ENCODE assay signal across 8 cellular contexts in genomic region chr16:57039148-57039812, GRCh38. TPM values are rescaled to one million over a fixed set of nuclear protein-coding genes. Genes with fewer than 3 reads are reported as not detected.
A peak's percentile ranks its signal among the peaks of the same experiment; 100 is the strongest.
DNase-seq lines count a peak whose midpoint lies in the region; ATAC-seq and TF ChIP-seq lines count a peak whose summit lies in the region.

No MANE protein-coding gene starts in this region.

- peak; percentile 10 for ATAC-seq in CD8-positive, alpha-beta T cell
- ATAC-seq in HG02588 (IDR thresholded peaks at IDR 0.05; ENCODE audit: unreplicated experiment), result no peak

- no peaks in the 10 kb centered on the region for H3K27me3 Mint-ChIP-seq in CD8-positive, alpha-beta T cell (ENCODE audit: low read depth)
- no peaks in the 10 kb centered on the region for H3K27me3 Mint-ChIP-seq in activated CD4-positive, alpha-beta memory T cell treated with anti-CD3 and anti-CD28 coated beads for 36 hours
- H3K27me3 Mint-ChIP-seq in mesothelial cell of epicardium (ENCODE audit: low read depth), result peaks cover 14% of the 10 kb centered on the region

- peaks cover 97% of the 10 kb centered on the region for H3K4me1 ChIP-seq in CD8-positive, alpha-beta T cell (ENCODE audit: insufficient read depth, low read length)
- peaks cover 25% of the 10 kb centered on the region for H3K4me1 ChIP-seq in GM23248 (ENCODE audit: insufficient read depth)

- no peaks in the 10 kb centered on the region for H3K79me2 ChIP-seq in GM23248 (ENCODE audit: insufficient read depth)

- in situ Hi-C loops in GM23248 (cut with MboI), result loop anchor here (10.0 kb wide), 1 partner anchor 174 kb away; the partner anchor contains the start of gene SLC12A3

- peaks cover 13% of the 10 kb centered on the region for H3F3A ChIP-seq in GM23248 (ENCODE audit: insufficient read depth)

- WGBS in GM23248 (ENCODE audit: low coverage in 1 of 2, low lambda C conversion rate in 2 of 2, missing lambda C conversion rate in 2 of 2), 2 experiments, result 79 to 86% methylated on average over 5 of the region's 5 CpGs

- H3K9ac ChIP-seq in GM23248, result 0 out of 2 replicates have a peak overlapping the region, but pooled peaks have one; percentile 12

- intact Hi-C loops in CD8-positive, alpha-beta T cell (cut with DNase I, micrococcal nuclease), result loop anchor here in 1 of 2 experiments (1.0 kb wide), 1 partner anchor 11 kb away; no protein-coding TSS in a partner anchor
- intact Hi-C loops in activated CD4-positive, alpha-beta memory T cell treated with anti-CD3 and anti-CD28 coated beads for 36 hours (cut with micrococcal nuclease), result loop anchor here (1.0 kb wide), 1 partner anchor 10 kb away; no protein-coding TSS in a partner anchor

- H3K36me3 Mint-ChIP-seq in CD8-positive, alpha-beta T cell, result peaks cover 88% of the 10 kb centered on the region
- H3K36me3 Mint-ChIP-seq in activated CD4-positive, alpha-beta memory T cell treated with anti-CD3 and anti-CD28 coated beads for 36 hours, result peaks cover 71% of the 10 kb centered on the region
- H3K36me3 Mint-ChIP-seq in mesothelial cell of epicardium, result no peaks in the 10 kb centered on the region

- H3K4me3 Mint-ChIP-seq in CD8-positive, alpha-beta T cell, result peak overlapping the region; percentile 71
- peak overlapping the region; percentile 27 for H3K4me3 Mint-ChIP-seq in activated CD4-positive, alpha-beta memory T cell treated with anti-CD3 and anti-CD28 coated beads for 36 hours
- no peak overlapping the region for H3K4me3 Mint-ChIP-seq in mesothelial cell of epicardium

- POLR2A ChIA-PET in CD8-positive, alpha-beta T cell (lab: Charles Lee), result interaction anchor here (0.7 to 7.8 kb wide), 9 partner anchors 9 to 75 kb away, joined by 3 to 86 read pairs (median 4); partner anchors contain the start of gene NLRC5
- POLR2A ChIA-PET in activated CD4-positive, alpha-beta memory T cell treated with anti-CD3 and anti-CD28 coated beads for 36 hours (lab: Charles Lee), result interaction anchor here (0.6 to 5.6 kb wide), 7 partner anchors 14 to 51 kb away, joined by 3 to 50 read pairs (median 5); partner anchors contain the start of gene NLRC5

- H3K4me1 Mint-ChIP-seq in CD8-positive, alpha-beta T cell (ENCODE audit: low read depth), result peaks cover 89% of the 10 kb centered on the region
- peaks cover 88% of the 10 kb centered on the region for H3K4me1 Mint-ChIP-seq in activated CD4-positive, alpha-beta memory T cell treated with anti-CD3 and anti-CD28 coated beads for 36 hours (ENCODE audit: low read depth)
- peaks cover 5% of the 10 kb centered on the region for H3K4me1 Mint-ChIP-seq in mesothelial cell of epicardium

- no peak overlapping the region for H3K4me2 ChIP-seq in GM23248 (ENCODE audit: unreplicated experiment)

- H4K20me1 ChIP-seq in GM23248 (ENCODE audit: insufficient read depth), result no peaks in the 10 kb centered on the region

- peaks cover 59% of the 10 kb centered on the region for H3K36me3 ChIP-seq in CD8-positive, alpha-beta T cell (ENCODE audit: insufficient read depth, low read length)
- H3K36me3 ChIP-seq in GM23248 (ENCODE audit: low read depth), result peaks cover 7% of the 10 kb centered on the region; the same call in 1 of the 2 replicates

- H3K27ac Mint-ChIP-seq in CD8-positive, alpha-beta T cell, result peak overlapping the region; percentile 99
- peak overlapping the region; percentile 98 for H3K27ac Mint-ChIP-seq in activated CD4-positive, alpha-beta memory T cell treated with anti-CD3 and anti-CD28 coated beads for 36 hours
- peak overlapping the region; percentile 84 for H3K27ac Mint-ChIP-seq in mesothelial cell of epicardium

- no peaks in the 10 kb centered on the region for H3K9me3 Mint-ChIP-seq in CD8-positive, alpha-beta T cell
- H3K9me3 Mint-ChIP-seq in activated CD4-positive, alpha-beta memory T cell treated with anti-CD3 and anti-CD28 coated beads for 36 hours, result no peaks in the 10 kb centered on the region
- H3K9me3 Mint-ChIP-seq in mesothelial cell of epicardium, result peaks cover 4% of the 10 kb centered on the region

- peak in 5 of 7 experiments; percentile 24 to 67 (median 38) for DNase-seq in CD8-positive, alpha-beta T cell
- peak; percentile 58 for DNase-seq in GM23248
- peak; percentile 65 for DNase-seq in activated CD4-positive, alpha-beta memory T cell treated with anti-CD3 and anti-CD28 coated beads for 36 hours
- DNase-seq in mesothelial cell of epicardium (ENCODE audit: low spot score in 2 of 2, unreplicated experiment in 2 of 2), result no peak
- no peak for DNase-seq in cortex of kidney (lab: John Stamatoyannopoulos, UW)
- DNase-seq in H4 (ENCODE audit: low spot score), result no peak
- DNase-seq in SHP77 treated with DMSO at 0.1 percent for 48 hours (lab: John Stamatoyannopoulos, UW), result no peak

- no peaks in the 10 kb centered on the region for H3K9me2 ChIP-seq in GM23248 (ENCODE audit: insufficient read depth)

- TF ChIP-seq CTCF in CD8-positive, alpha-beta T cell (IDR thresholded peaks at IDR 0.05), result no peak
- no peak for TF ChIP-seq CTCF in mesothelial cell of epicardium (IDR thresholded peaks at IDR 0.05; ENCODE audit: unreplicated experiment)

- no peak overlapping the region for H2AFZ ChIP-seq in GM23248

- peak overlapping the region; percentile 54 for H3K4me3 ChIP-seq in CD8-positive, alpha-beta T cell (ENCODE audit: low read depth, low read length)
- no peak overlapping the region for H3K4me3 ChIP-seq in GM23248

- H3K27me3 ChIP-seq in CD8-positive, alpha-beta T cell (ENCODE audit: insufficient read depth, low read length), result no peaks in the 10 kb centered on the region
- no peaks in the 10 kb centered on the region for H3K27me3 ChIP-seq in GM23248 (replicated peaks; ENCODE audit: insufficient read depth)

- peak overlapping the region; percentile 17 for H3K27ac ChIP-seq in CD8-positive, alpha-beta T cell (ENCODE audit: low read depth, low read length)
- H3K27ac ChIP-seq in GM23248, result peak overlapping the region; percentile 41

- no peaks in the 10 kb centered on the region for H3K9me3 ChIP-seq in CD8-positive, alpha-beta T cell (ENCODE audit: low read length)
- no peaks in the 10 kb centered on the region for H3K9me3 ChIP-seq in GM23248 (ENCODE audit: low read depth)

- CTCF ChIA-PET in CD8-positive, alpha-beta T cell (lab: Charles Lee), result interaction anchor here (0.6 to 8.1 kb wide), 7 partner anchors 17 to 89 kb away, joined by 3 to 96 read pairs (median 6); no protein-coding TSS in a partner anchor
- CTCF ChIA-PET in activated CD4-positive, alpha-beta memory T cell treated with anti-CD3 and anti-CD28 coated beads for 36 hours (lab: Charles Lee), result interaction anchor here (0.9 to 6.5 kb wide), 3 partner anchors 16 to 570 kb away, joined by 3 to 84 read pairs (median 3); no protein-coding TSS in a partner anchor

RNA-seq across cellular contexts. Expression of gene NLRC5, which starts 49.9 kb away (rescaled TPM):
- total RNA-seq in CD8-positive, alpha-beta T cell, result 100 to 1,000 TPM; 670 to 690 TPM
- 17.1 and 23.8 TPM in 2 replicates for total RNA-seq in GM23248 (2014; rRNA removed; shearing (Covaris generic))
- polyA plus RNA-seq in GM23248 (2016; fragmentation: Nextera tagmentation; extraction: Ambion mirVana), result 9.3 and 10.6 TPM in 2 replicates
- total RNA-seq in activated CD4-positive, alpha-beta memory T cell treated with anti-CD3 and anti-CD28 coated beads for 36 hours, result 100 to 1,000 TPM; 151 to 167 TPM
- 1.7 to 3.7 TPM (median 1.8 TPM) in 3 replicates for total RNA-seq in mesothelial cell of epicardium
- 6.6 and 8.4 TPM in 2 replicates for total RNA-seq in H4 (2014; rRNA removed; shearing (Covaris generic))

RNA-seq across cellular contexts. Expression of gene CPNE2, which starts 53.1 kb away (rescaled TPM):
- 1 to 10 TPM; 5.7 to 6.8 TPM for total RNA-seq in CD8-positive, alpha-beta T cell
- total RNA-seq in GM23248 (2014; rRNA removed; shearing (Covaris generic)), result 7.3 and 13.9 TPM in 2 replicates
- 9.0 and 11.6 TPM in 2 replicates for polyA plus RNA-seq in GM23248 (2016; fragmentation: Nextera tagmentation; extraction: Ambion mirVana)
- total RNA-seq in activated CD4-positive, alpha-beta memory T cell treated with anti-CD3 and anti-CD28 coated beads for 36 hours, result 1 to 10 TPM; 7.3 to 8.1 TPM
- 35.4 to 38.4 TPM (median 36.4 TPM) in 3 replicates for total RNA-seq in mesothelial cell of epicardium
- 34.5 and 39.2 TPM in 2 replicates for total RNA-seq in H4 (2014; rRNA removed; shearing (Covaris generic))

Comparison
In these comparisons a context has a peak if more than half of its experiments do, and no peak if none do; other contexts are left out.
1. DNase-seq: peak in CD8-positive, alpha-beta T cell (5 of 7), GM23248 (single experiment) and activated CD4-positive, alpha-beta memory T cell treated with anti-CD3 and anti-CD28 coated beads for 36 hours (single experiment); none in mesothelial cell of epicardium (0 of 2), cortex of kidney (single experiment), H4 (single experiment) and SHP77 treated with DMSO at 0.1 percent for 48 hours (single experiment).
2. Peak in every context shown above with its lines, with median percentiles within 50 percentile points of each other: H3K27ac Mint-ChIP-seq.